Comparison of ENCODE assay signal across 13 cellular contexts in the genomic region with DNA sequence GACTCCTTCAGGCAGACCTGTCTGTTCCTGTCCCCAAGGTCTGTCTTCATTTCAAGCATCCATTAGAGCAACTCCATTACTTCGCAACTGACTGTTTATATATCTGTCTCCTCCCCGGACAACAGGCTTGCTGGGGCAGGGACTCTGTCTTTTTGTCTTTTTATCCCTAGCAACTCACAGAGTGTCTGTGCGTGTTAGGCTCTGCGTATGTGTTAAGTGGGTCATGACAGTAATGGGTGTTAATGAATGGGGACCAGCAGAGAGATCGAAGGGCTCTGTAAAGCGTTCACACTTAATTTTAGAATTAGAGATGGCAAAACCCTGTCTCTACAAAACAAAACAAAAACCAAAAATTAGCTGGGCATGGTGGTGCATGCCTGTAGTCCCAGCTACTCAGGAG. TPM values are rescaled to one million over a fixed set of nuclear protein-coding genes. Genes with fewer than 3 reads are reported as not detected.
A peak's percentile ranks its signal among the peaks of the same experiment; 100 is the strongest.
DNase-seq lines count a peak whose midpoint lies in the region; ATAC-seq and TF ChIP-seq lines count a peak whose summit lies in the region.
"Had no signal": no experiment of that assay in that cellular context is flagged by ENCODE, and none has a peak within 500 bp of the region (broad histone marks: within the 10 kb centered on the region; RNA-seq: fewer than 3 reads in every experiment).

No MANE protein-coding gene starts in this region.

- H3K27me3 ChIP-seq in right cardiac atrium (ENCODE audit: control insufficient read depth, insufficient read depth) (no peaks in the 10 kb centered on the region), heart left ventricle (peaks cover 0 to 17% (median 0%) of the 10 kb centered on the region in 9 donors), mesenchymal stem cell (ENCODE audit: control insufficient read depth in 1 of 2, insufficient read depth in 1 of 2, low read length in 2 of 2) (peaks cover 0 to 2% of the 10 kb centered on the region in 2 experiments)
- H3K27me3 ChIP-seq: BLaER1, colonic mucosa had no signal

- H3K27ac ChIP-seq in right cardiac atrium (ENCODE audit: low read length) (no peak overlapping the region), heart left ventricle (no peak overlapping the region), mesenchymal stem cell (ENCODE audit: low read length, poor library complexity, severe bottlenecking) (no peak overlapping the region)
- H3K27ac ChIP-seq: BLaER1, colonic mucosa, stomach had no signal

- TF ChIP-seq CTCF in heart left ventricle (IDR thresholded peaks at IDR 0.05) (no peak), type B pancreatic cell (conservative IDR thresholded peaks at IDR 0.05) (no peak)

- WGBS in right cardiac atrium = 62% methylated on average over 6 of the region's 6 CpGs
- 54 to 75% (median 65%) methylated on average over 6 of the region's 6 CpGs for WGBS in heart left ventricle, 4 donors
- 26% methylated on average over 3 of the region's 6 CpGs for WGBS in mesenchymal stem cell

- peak overlapping the region; percentile 89 for H3K27ac Mint-ChIP-seq in activated naive CD8-positive, alpha-beta T cell
- H3K27ac Mint-ChIP-seq in type B pancreatic cell = peak overlapping the region; percentile 88

- no peaks in the 10 kb centered on the region for H3K27me3 Mint-ChIP-seq in activated naive CD8-positive, alpha-beta T cell
- no peaks in the 10 kb centered on the region for H3K27me3 Mint-ChIP-seq in type B pancreatic cell

- no peak overlapping the region for H3K23ac ChIP-seq in mesenchymal stem cell (ENCODE audit: low read length in 2 of 2)

- no peak overlapping the region for H2AK5ac ChIP-seq in mesenchymal stem cell (ENCODE audit: low read length, severe bottlenecking)

- intact Hi-C loops in right cardiac atrium (cut with DNase I) (no loop called here), heart left ventricle (cut with DNase I) (no loop called here)

- H3K9me3 ChIP-seq in right cardiac atrium (ENCODE audit: control insufficient read depth, low read length) = no peaks in the 10 kb centered on the region
- peaks cover 0 to 19% (median 4%) of the 10 kb centered on the region in 12 donors for H3K9me3 ChIP-seq in heart left ventricle
- peaks cover 7% of the 10 kb centered on the region for H3K9me3 ChIP-seq in mesenchymal stem cell (ENCODE audit: control insufficient read depth, low read length)
- H3K9me3 ChIP-seq: colonic mucosa had no signal

- H3K4me3 ChIP-seq in right cardiac atrium (ENCODE audit: low read length) (no peak overlapping the region), heart left ventricle (no peak overlapping the region), mesenchymal stem cell (ENCODE audit: insufficient read depth in 1 of 2, low read depth in 1 of 2, low read length in 2 of 2) (no peak overlapping the region)
- H3K4me3 ChIP-seq: BLaER1, colonic mucosa, stomach had no signal

- peaks cover 2% of the 10 kb centered on the region for H3K4me1 ChIP-seq in right cardiac atrium (ENCODE audit: control insufficient read depth, insufficient read depth, low read length)
- no peaks in the 10 kb centered on the region for H3K4me1 ChIP-seq in heart left ventricle
- peaks cover 3% of the 10 kb centered on the region for H3K4me1 ChIP-seq in mesenchymal stem cell (ENCODE audit: control insufficient read depth, insufficient read depth, low read depth, low read length)
- H3K4me1 ChIP-seq: BLaER1, colonic mucosa had no signal

- peak overlapping the region in 1 of 2 experiments; percentile 10 for H3K18ac ChIP-seq in mesenchymal stem cell (ENCODE audit: low read depth in 1 of 2, low read length in 2 of 2)

- no peak overlapping the region for H2BK5ac ChIP-seq in mesenchymal stem cell (ENCODE audit: low read depth, low read length, poor library complexity, severe bottlenecking)

- peaks cover 40% of the 10 kb centered on the region for H3K36me3 Mint-ChIP-seq in activated naive CD8-positive, alpha-beta T cell
- peaks cover 5% of the 10 kb centered on the region for H3K36me3 Mint-ChIP-seq in type B pancreatic cell

- no peak overlapping the region for H2BK120ac ChIP-seq in mesenchymal stem cell (ENCODE audit: low read depth, low read length)

- peak overlapping the region; percentile 66 for H3K4me3 Mint-ChIP-seq in activated naive CD8-positive, alpha-beta T cell
- H3K4me3 Mint-ChIP-seq in type B pancreatic cell = peak overlapping the region; percentile 53

- DNase-seq in right cardiac atrium = no peak
- no peak for DNase-seq in heart left ventricle
- DNase-seq in mesenchymal stem cell = peak; percentile 18
- DNase-seq in type B pancreatic cell (ENCODE audit: extremely low spot score, unreplicated experiment) = no peak
- DNase-seq in HK-2 (ENCODE audit: unreplicated experiment) = no peak
- DNase-seq in HT-29 (ENCODE audit: low spot score) = no peak
- no peak for DNase-seq in SW480 (ENCODE audit: low spot score)
- DNase-seq: activated naive CD4-positive, alpha-beta T cell; colonic mucosa; NCI-H2107 had no signal

- H3K4ac ChIP-seq in mesenchymal stem cell (ENCODE audit: low read depth in 1 of 2, low read length in 2 of 2) = no peak overlapping the region

- peak; percentile 48 to 57 for ATAC-seq in right cardiac atrium
- no peak for ATAC-seq in heart left ventricle

- no peak overlapping the region for H3K14ac ChIP-seq in mesenchymal stem cell (ENCODE audit: low read length in 2 of 2)

- peaks cover 55% of the 10 kb centered on the region for H3K4me1 Mint-ChIP-seq in activated naive CD8-positive, alpha-beta T cell (ENCODE audit: low read depth)
- peaks cover 24% of the 10 kb centered on the region for H3K4me1 Mint-ChIP-seq in type B pancreatic cell (ENCODE audit: unreplicated experiment)

- H3K36me3 ChIP-seq in heart left ventricle (no peaks in the 10 kb centered on the region), mesenchymal stem cell (ENCODE audit: control insufficient read depth in 1 of 2, insufficient read depth in 2 of 2, low read depth in 1 of 2, low read length in 2 of 2) (no peaks in the 10 kb centered on the region)
- H3K36me3 ChIP-seq: colonic mucosa, stomach had no signal

- H3K4me2 ChIP-seq in mesenchymal stem cell (ENCODE audit: low read length, poor library complexity, severe bottlenecking) = no peak overlapping the region
- H3K4me2 ChIP-seq: BLaER1 had no signal

- H2AFZ ChIP-seq in mesenchymal stem cell (ENCODE audit: low read depth, low read length) = no peak overlapping the region

- TF ChIP-seq POLR2A in heart left ventricle (IDR thresholded peaks at IDR 0.05) = no peak

- H2BK15ac ChIP-seq in mesenchymal stem cell (ENCODE audit: low read depth, poor library complexity, severe bottlenecking) = no peak overlapping the region

- no peak overlapping the region for H2BK12ac ChIP-seq in mesenchymal stem cell (ENCODE audit: low read length in 2 of 2)

- H3K9me3 Mint-ChIP-seq in activated naive CD8-positive, alpha-beta T cell (ENCODE audit: low read depth) = no peaks in the 10 kb centered on the region
- H3K9me3 Mint-ChIP-seq in type B pancreatic cell = peaks cover 3% of the 10 kb centered on the region

- H4K91ac ChIP-seq in mesenchymal stem cell (ENCODE audit: low read length) = no peak overlapping the region

- no peak overlapping the region for H3K9ac ChIP-seq in mesenchymal stem cell (ENCODE audit: low read length)
- H3K9ac ChIP-seq: BLaER1 had no signal

- no peak overlapping the region for H4K8ac ChIP-seq in mesenchymal stem cell (ENCODE audit: low read length)

- no peaks in the 10 kb centered on the region for H3K79me1 ChIP-seq in mesenchymal stem cell (replicated peaks; ENCODE audit: low read length, poor library complexity, severe bottlenecking)

RNA-seq across cellular contexts. Expression of a gene that starts 16.2 kb away (rescaled TPM):
- total RNA-seq in right cardiac atrium = under 1 TPM; 0.22 to 0.96 (median 0.58) TPM
- 0.16 TPM for polyA plus RNA-seq in right cardiac atrium
- total RNA-seq in heart left ventricle = 1 to 10 TPM in 2 of 9 donors, under 1 TPM in 5, not detected in 2; 0.15 to 3.2 (median 0.87) TPM
- polyA plus RNA-seq in heart left ventricle = under 1 TPM; 0.15 to 0.32 TPM
- 1.2 TPM for polyA plus RNA-seq in mesenchymal stem cell (2013, experiment 1 of 2)
- polyA plus RNA-seq in mesenchymal stem cell (2013, experiment 2 of 2) = 1.1 TPM
- total RNA-seq in type B pancreatic cell (ENCODE audit: low replicate concordance) = 11.6 and 43.1 TPM in 2 replicates
- not detected in 2 replicates for total RNA-seq in HT-29 (2014; rRNA removed; shearing (Covaris generic))

Comparison
In these comparisons a context has a peak if more than half of its experiments do, and no peak if none do; other contexts are left out.
1. ATAC-seq: peak in right cardiac atrium (2 of 2); none in heart left ventricle (0 of 4).